In genomic region chr21:42522771-42523170, GRCh38 we compare ENCODE assay signal across 1 cellular context.
TF ChIP-seq lines count a peak whose summit lies in the region.

No MANE protein-coding gene starts in this region.

TF ChIP-seq in GM23338, 12 proteins besides CTCF, POLR2A, EP300 and RAD21:
- TF ChIP-seq ZNF114 (CRISPR knock-in tag; IDR thresholded peaks at IDR 0.05) (no peak), EZH2 (IDR thresholded peaks at IDR 0.05; ENCODE audit: low read depth, unreplicated experiment) (no peak), JUNB (IDR thresholded peaks at IDR 0.05; ENCODE audit: unreplicated experiment) (no peak), NANOG (IDR thresholded peaks at IDR 0.05; ENCODE audit: borderline replicate concordance) (no peak), ZNF462 (CRISPR knock-in tag; IDR thresholded peaks at IDR 0.05) (no peak), ETS1 (IDR thresholded peaks at IDR 0.05) (no peak), ZNF331 (CRISPR knock-in tag; IDR thresholded peaks at IDR 0.05; ENCODE audit: low read depth) (no peak), REST (IDR thresholded peaks at IDR 0.05; ENCODE audit: unreplicated experiment) (no peak), CREB1 (CRISPR knock-in tag; IDR thresholded peaks at IDR 0.05; ENCODE audit: low read depth) (no peak), POLR2AphosphoS5 (IDR thresholded peaks at IDR 0.05; ENCODE audit: low read depth) (no peak), STAT1 (IDR thresholded peaks at IDR 0.05; ENCODE audit: unreplicated experiment) (no peak), EZH2phosphoT487 (IDR thresholded peaks at IDR 0.05; ENCODE audit: unreplicated experiment) (no peak)
